27 cellular contexts compared by ENCODE assay signal in the genomic region with DNA sequence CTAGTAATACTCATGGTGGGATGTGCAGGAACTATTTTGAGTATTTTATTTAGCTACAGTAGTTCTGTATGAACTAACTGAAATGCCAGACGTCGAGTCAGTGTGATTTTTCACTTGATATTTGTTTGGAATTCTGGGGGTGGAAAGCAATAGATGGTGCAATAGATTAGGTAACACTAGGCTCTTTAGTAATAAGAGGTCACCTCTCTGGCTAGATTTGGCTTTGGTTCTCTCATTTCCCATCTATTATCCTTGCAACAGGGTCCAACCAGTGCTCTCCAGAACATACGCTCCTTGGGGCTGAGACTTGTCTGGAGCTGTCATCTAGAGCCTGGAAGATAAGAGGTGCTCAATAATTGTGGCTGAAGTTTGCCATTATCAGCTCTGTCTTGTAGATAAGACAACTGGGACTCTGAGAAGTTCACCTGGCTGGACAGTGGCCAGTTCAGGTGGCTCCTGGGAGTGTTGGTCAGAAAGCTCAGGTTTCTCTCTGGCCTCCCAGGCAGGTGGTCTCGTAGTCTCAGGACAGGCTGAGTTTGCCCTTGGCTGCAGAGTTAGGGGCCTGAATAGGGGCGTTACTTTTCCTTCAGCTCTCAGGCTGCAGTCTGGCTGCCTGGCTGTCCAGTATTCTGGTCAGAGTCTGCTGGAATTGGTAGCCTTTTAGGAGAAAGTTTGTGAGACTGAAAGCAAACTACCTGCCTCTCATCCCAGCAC.
DNase-seq lines count a peak whose midpoint lies in the region; ATAC-seq, FAIRE-seq and TF ChIP-seq lines count a peak whose summit lies in the region.
"Had no signal": no experiment of that assay in that cellular context is flagged by ENCODE, and none has a peak within 500 bp of the region (broad histone marks: within the 10 kb centered on the region; RNA-seq: fewer than 3 reads in every experiment).

No MANE protein-coding gene starts in this region.

- BruUV-seq in MCF 10A (replicated peaks; lab: Mats Ljungman, UMichigan): no TSS peak
- BruUV-seq in mammary epithelial cell (replicated peaks; lab: Mats Ljungman, UMichigan): no TSS peak

- H4K20me1 ChIP-seq in mammary epithelial cell (ENCODE audit: insufficient read depth, low read length): no peaks in the 10 kb centered on the region

- H3K9ac ChIP-seq in mammary epithelial cell (ENCODE audit: insufficient read depth, low read length): no peak overlapping the region

- no peaks in the 10 kb centered on the region for H3K36me3 Mint-ChIP-seq in MCF 10A (ENCODE audit: insufficient read depth, unreplicated experiment)

- H3K9me3 ChIP-seq in mammary epithelial cell (replicated peaks; ENCODE audit: insufficient read depth, low read length) (peaks cover 18% of the 10 kb centered on the region), pancreas (no peaks in the 10 kb centered on the region)
- H3K9me3 ChIP-seq: BE2C, SJSA1 had no signal

- dilution Hi-C loops in mammary epithelial cell (cut with HindIII; ENCODE audit: low sequenced_read_pairs): no loop called here

- H3K27ac ChIP-seq in mammary epithelial cell (ENCODE audit: insufficient read depth, low read depth, low read length) (no peak overlapping the region), coronary artery (no peak overlapping the region), pancreas (no peak overlapping the region)
- H3K27ac ChIP-seq: HL-60, SJSA1 had no signal

- H3K79me2 ChIP-seq in mammary epithelial cell (ENCODE audit: insufficient read depth, low read length): no peaks in the 10 kb centered on the region

- H3K9me3 Mint-ChIP-seq in MCF 10A (ENCODE audit: unreplicated experiment): no peaks in the 10 kb centered on the region

- H3K4me3 ChIP-seq in mammary epithelial cell (replicated peaks in 1 of 3; ENCODE audit: insufficient read depth in 1 of 3, low read depth in 2 of 3, low read length in 3 of 3) (no peak overlapping the region), coronary artery (no peak overlapping the region), pancreas (no peak overlapping the region)
- H3K4me3 ChIP-seq: SJSA1 had no signal

- peaks cover 9% of the 10 kb centered on the region for H3K4me1 Mint-ChIP-seq in MCF 10A (ENCODE audit: insufficient read depth, unreplicated experiment)

- DNase-seq in MCF 10A (ENCODE audit: unreplicated experiment) (peak; percentile 53), mammary epithelial cell (no peak), coronary artery (ENCODE audit: low spot score) (peak; percentile 61), iPS-NIHi11 (ENCODE audit: low spot score) (peak; percentile 14), pancreas (no peak), GDM1 (lab: John Stamatoyannopoulos, UW) (no peak), NCI-H345 treated with DMSO at 0.1 percent for 48 hours (lab: John Stamatoyannopoulos, UW; ENCODE audit: unreplicated experiment) (no peak)
- no peak for DNase-seq in stimulated activated CD8-positive, alpha-beta memory T cell treated with anti-CD3 and anti-CD28 coated beads, Interleukin-4, amount 100 ng/mL, for 48 hours
- DNase-seq: 8988T, ACHN, BE2C, Calu3, DMS153, GOT3, Kasumi-1, MV-4-11, NCI-H1105, NCI-H1436 treated with DMSO at 0.1 percent for 48 hours, NCI-H1930, NCI-H446 treated with DMSO at 0.1 percent for 48 hours, NCI-H526, NCI-H82, Right ventricle myocardium superior, RPMI8226 had no signal

- no peak for TF ChIP-seq CTCF in MCF 10A (IDR thresholded peaks at IDR 0.05; ENCODE audit: unreplicated experiment)
- no peak for TF ChIP-seq CTCF in mammary epithelial cell (conservative IDR thresholded peaks at IDR 0.05 in 1 of 2, IDR thresholded peaks at IDR 0.05 in 1 of 2; ENCODE audit: extremely low read depth in 1 of 2, insufficient read depth in 1 of 2, low read depth in 1 of 2, low read length in 2 of 2)
- TF ChIP-seq CTCF in coronary artery (IDR thresholded peaks at IDR 0.05): no peak
- TF ChIP-seq CTCF in pancreas (IDR thresholded peaks at IDR 0.05): no peak

- WGBS in mammary epithelial cell (ENCODE audit: low coverage, missing lambda C conversion rate): 31% methylated on average over 5 of the region's 5 CpGs
- 36 to 37% methylated on average over 5 of the region's 5 CpGs for WGBS in pancreas, 2 donors

- H3K27ac Mint-ChIP-seq in MCF 10A (ENCODE audit: low read depth, unreplicated experiment): no peak overlapping the region

- H3K27me3 ChIP-seq in mammary epithelial cell (ENCODE audit: insufficient read depth, low read length) (no peaks in the 10 kb centered on the region), pancreas (no peaks in the 10 kb centered on the region)
- H3K27me3 ChIP-seq: BE2C, SJSA1 had no signal

- H3K4me3 Mint-ChIP-seq in MCF 10A (ENCODE audit: unreplicated experiment): no peak overlapping the region

- intact Hi-C loops in MCF 10A (cut with micrococcal nuclease) (no loop called here), mammary epithelial cell (cut with micrococcal nuclease) (no loop called here), pancreas (cut with DNase I) (no loop called here)

- no peak for FAIRE-seq in pancreas (lab: Jason Lieb, UNC)
- FAIRE-seq: HepG2 had no signal

- POLR2A ChIA-PET in MCF 10A (lab: Yijun Ruan, JAX): no interaction called here

- H3K27me3 Mint-ChIP-seq in MCF 10A (ENCODE audit: insufficient read depth, unreplicated experiment): no peaks in the 10 kb centered on the region

- CTCF ChIA-PET in MCF 10A (lab: Yijun Ruan, JAX) (no interaction called here), mammary epithelial cell (lab: Charles Lee; ENCODE audit: low non-redundant PET) (no interaction called here)

- H2AFZ ChIP-seq in mammary epithelial cell (ENCODE audit: low read depth, low read length): no peak overlapping the region

- H3K36me3 ChIP-seq in mammary epithelial cell (ENCODE audit: insufficient read depth, low read length) (no peaks in the 10 kb centered on the region), pancreas (no peaks in the 10 kb centered on the region)
- H3K36me3 ChIP-seq: BE2C, SJSA1 had no signal

- no peak overlapping the region for H3K4me2 ChIP-seq in mammary epithelial cell (ENCODE audit: insufficient read depth, low read depth, low read length)

- in situ Hi-C loops in mammary epithelial cell (cut with MboI; ENCODE audit: low sequenced_read_pairs in 2 of 2): no loop called here

- peak in 3 of 4 donors; percentile 22 to 45 (median 40) for ATAC-seq in pancreas
- ATAC-seq: HepG2 had no signal

- H3K4me1 ChIP-seq in mammary epithelial cell (ENCODE audit: insufficient read depth, low read length) (no peaks in the 10 kb centered on the region), pancreas (peaks cover 0 to 10% (median 7%) of the 10 kb centered on the region in 3 donors)
- H3K4me1 ChIP-seq: BE2C, SJSA1 had no signal

Comparison
In these comparisons a context has a peak if more than half of its experiments do, and no peak if none do; other contexts are left out.
1. DNase-seq: peak in MCF 10A (single experiment), coronary artery (single experiment) and iPS-NIHi11 (single experiment); none in mammary epithelial cell (single experiment), pancreas (0 of 6), GDM1 (single experiment), NCI-H345 treated with DMSO at 0.1 percent for 48 hours (single experiment) and stimulated activated CD8-positive, alpha-beta memory T cell treated with anti-CD3 and anti-CD28 coated beads, Interleukin-4, amount 100 ng/mL, for 48 hours (single experiment).